ENCODE assay signal across 9 cellular contexts in the genomic region with DNA sequence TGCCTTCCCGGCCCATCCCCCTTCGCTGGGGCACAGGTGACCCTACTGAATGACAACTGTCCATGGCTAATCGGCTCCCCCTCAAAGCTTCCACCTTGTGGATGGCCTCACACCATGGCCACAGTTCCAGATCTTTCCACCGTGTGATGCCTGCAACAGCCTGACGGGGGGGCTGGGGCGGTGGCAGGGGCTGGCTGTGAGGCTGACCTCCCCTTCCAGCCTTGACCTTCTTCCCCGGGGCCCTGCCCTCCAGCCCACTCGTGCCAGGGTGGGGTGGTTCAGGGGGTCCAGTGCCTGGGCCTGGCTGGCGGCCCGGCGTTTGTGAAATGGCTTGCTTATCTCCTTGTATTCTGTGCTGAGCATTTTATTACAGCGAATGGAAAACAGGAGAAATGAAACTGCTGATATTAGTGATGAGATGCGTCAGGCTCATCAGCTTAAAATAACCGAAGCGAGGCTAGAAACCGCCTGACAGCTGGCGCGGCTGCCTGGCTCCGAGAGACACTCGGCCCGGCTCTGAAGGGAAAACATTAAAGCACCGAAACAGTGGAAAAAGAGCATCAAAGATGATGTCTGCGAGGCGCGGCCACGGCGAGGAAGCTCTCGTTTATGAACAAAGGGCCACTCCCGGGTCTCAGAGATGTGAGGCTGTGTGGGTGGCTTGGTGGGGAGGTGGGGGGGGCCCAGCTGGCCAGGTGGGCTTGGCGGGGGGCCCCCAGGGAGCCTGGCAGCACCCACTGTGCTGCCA. TPM values are rescaled to one million over a fixed set of nuclear protein-coding genes. Genes with fewer than 3 reads are reported as not detected.
DNase-seq lines count a peak whose midpoint lies in the region; ATAC-seq and TF ChIP-seq lines count a peak whose summit lies in the region.
"Had no signal": no experiment of that assay in that cellular context is flagged by ENCODE, and none has a peak within 500 bp of the region (broad histone marks: within the 10 kb centered on the region; RNA-seq: fewer than 3 reads in every experiment).

No MANE protein-coding gene starts in this region.

- WGBS in lung, 2 donors = 42 to 71% methylated on average over 30 of the region's 30 CpGs

- TF ChIP-seq CTCF in BJ (IDR thresholded peaks at IDR 0.05; ENCODE audit: insufficient read depth, low read depth, low read length) (peak; percentile 26; the same call in 1 of the 2 replicates), Peyer's patch (IDR thresholded peaks at IDR 0.05) (peak in 5 of 6 experiments; percentile 6 to 25 (median 18)), brain (conservative IDR thresholded peaks at IDR 0.05) (peak in 1 of 2 experiments; percentile 27), lung (IDR thresholded peaks at IDR 0.05; ENCODE audit: control extremely low read depth, extremely low read depth) (no peak)

- no peaks in the 10 kb centered on the region for H3K36me3 Mint-ChIP-seq in brain

- no peaks in the 10 kb centered on the region for H3K27me3 Mint-ChIP-seq in brain

- peak overlapping the region; percentile 82 to 99 (median 95) for H3K27ac Mint-ChIP-seq in brain

- H3K4me3 Mint-ChIP-seq in brain = peak overlapping the region in 3 of 5 experiments; percentile 24 to 65 (median 53)

- H3K4me3 ChIP-seq in BJ (ENCODE audit: low read depth, low read length) (no peak overlapping the region), Peyer's patch (peak overlapping the region; percentile 12 to 45 (median 36)), lung (no peak overlapping the region)

- H3K27ac ChIP-seq in Peyer's patch = peak overlapping the region; percentile 50 to 82 (median 69)
- H3K27ac ChIP-seq in lung (ENCODE audit: low read depth in 1 of 2, low read length in 1 of 2) = peak overlapping the region; percentile 61 to 76

- H3K9me3 Mint-ChIP-seq in brain = peaks cover 0 to 9% (median 0%) of the 10 kb centered on the region in 5 experiments

- TF ChIP-seq POLR2A in Peyer's patch (IDR thresholded peaks at IDR 0.05) = peak in 1 of 2 donors; percentile 13

- DNase-seq in BJ (ENCODE audit: low read depth) (no peak), Peyer's patch (peak in 2 of 3 donors; percentile 62 to 76), lung (ENCODE audit: low spot score) (no peak), C1 segment of cervical spinal cord (lab: John Stamatoyannopoulos, UW) (no peak)
- peak; percentile 42 to 67 for DNase-seq in stimulated activated CD8-positive, alpha-beta memory T cell treated with anti-CD3 and anti-CD28 coated beads, Interleukin-4, amount 100 ng/mL, for 4 hours (ENCODE audit: low read depth in 2 of 2, low spot score in 1 of 2)

- peak; percentile 50 for ATAC-seq in GM21381 (IDR thresholded peaks at IDR 0.05; ENCODE audit: unreplicated experiment)
- ATAC-seq in lung (ENCODE audit: insufficient read depth, low FRiP score) = no peak
- no peak for ATAC-seq in GM18520 (IDR thresholded peaks at IDR 0.05; ENCODE audit: unreplicated experiment)

- POLR2A ChIA-PET in BJ (lab: Charles Lee) = interaction anchor here (0.6 kb wide), 1 partner anchor 9 kb away, joined by 3 read pairs; no protein-coding TSS in a partner anchor

- H3K9me3 ChIP-seq in Peyer's patch (no peaks in the 10 kb centered on the region), lung (ENCODE audit: control insufficient read depth in 2 of 2, insufficient read depth in 1 of 2, low read length in 1 of 2) (peaks cover 0 to 4% of the 10 kb centered on the region in 2 donors)

- peaks cover 14% of the 10 kb centered on the region for H3K4me1 Mint-ChIP-seq in brain

- no peaks in the 10 kb centered on the region for H3K36me3 ChIP-seq in BJ (ENCODE audit: control insufficient read depth, insufficient read depth, low read length)
- no peaks in the 10 kb centered on the region for H3K36me3 ChIP-seq in Peyer's patch
- no peaks in the 10 kb centered on the region for H3K36me3 ChIP-seq in lung (ENCODE audit: control insufficient read depth in 2 of 2, insufficient read depth in 2 of 2, low read length in 2 of 2)

- H3K4me1 ChIP-seq in Peyer's patch (peaks cover 0 to 30% (median 23%) of the 10 kb centered on the region in 4 donors), lung (ENCODE audit: control insufficient read depth in 2 of 2, insufficient read depth in 2 of 2, low read length in 2 of 2) (peaks cover 3 to 4% of the 10 kb centered on the region in 2 donors)

- H3K27me3 ChIP-seq in BJ (ENCODE audit: control insufficient read depth, insufficient read depth, low read length) (peaks cover 1% of the 10 kb centered on the region; the same call in 1 of the 2 replicates), Peyer's patch (no peaks in the 10 kb centered on the region), lung (ENCODE audit: control insufficient read depth, insufficient read depth) (no peaks in the 10 kb centered on the region)

- CTCF ChIA-PET in BJ (lab: Yijun Ruan, JAX) = interaction anchor here (0.6 to 1.3 kb wide), 2 partner anchors 14 to 18 kb away, joined by 3 to 4 read pairs; no protein-coding TSS in a partner anchor

RNA-seq across cellular contexts. Expression of a gene that starts 0.9 kb away (rescaled TPM):
- not detected in 2 replicates for polyA plus RNA-seq in BJ (2011; rRNA removed)
- polyA minus RNA-seq in BJ (2011; rRNA and poly(A)+ RNA removed) = not detected in 2 replicates
- 1 to 10 TPM in 2 of 4 donors, not detected in 2; 1.6 to 2.7 TPM for total RNA-seq in Peyer's patch
- 0.20 TPM for polyA plus RNA-seq in brain (ENCODE audit: insufficient read depth, low read depth, low replicate concordance)
- total RNA-seq in lung = under 1 TPM; 0.83 to 0.97 TPM
- polyA plus RNA-seq in lung = under 1 TPM; 0.59 to 0.80 TPM

RNA-seq across cellular contexts. Expression of a gene that starts 9.9 kb away (rescaled TPM):
- not detected in 2 replicates for polyA plus RNA-seq in BJ (2011; rRNA removed)
- not detected in 2 replicates for polyA minus RNA-seq in BJ (2011; rRNA and poly(A)+ RNA removed)
- total RNA-seq in Peyer's patch = under 1 TPM in 1 of 4 donors, not detected in 3; 0.54 TPM
- 5.2 TPM for polyA plus RNA-seq in brain (ENCODE audit: insufficient read depth, low read depth, low replicate concordance)
- total RNA-seq in lung = under 1 TPM in 1 of 2 donors, not detected in 1; 0.09 TPM
- polyA plus RNA-seq in lung = under 1 TPM; 0.08 to 0.13 TPM
- total RNA-seq: renal cortical epithelial cell had no signal

RNA-seq across cellular contexts. Expression of a gene that starts 50.6 kb away (rescaled TPM):
- polyA plus RNA-seq in BJ (2011; rRNA removed) = not detected in 2 replicates
- polyA minus RNA-seq in BJ (2011; rRNA and poly(A)+ RNA removed) = not detected in 2 replicates
- total RNA-seq in Peyer's patch = 10 to 100 TPM; 35.5 to 73.3 (median 55.9) TPM
- 4.4 TPM for polyA plus RNA-seq in brain (ENCODE audit: insufficient read depth, low read depth, low replicate concordance)
- total RNA-seq in lung = under 1 TPM; 0.26 to 0.43 TPM
- under 1 TPM; 0.27 to 0.59 TPM for polyA plus RNA-seq in lung

Comparison
In these comparisons a context has a peak if more than half of its experiments do, and no peak if none do; other contexts are left out.
1. DNase-seq: peak in Peyer's patch (2 of 3) and stimulated activated CD8-positive, alpha-beta memory T cell treated with anti-CD3 and anti-CD28 coated beads, Interleukin-4, amount 100 ng/mL, for 4 hours (2 of 2); none in BJ (single experiment), lung (single experiment) and C1 segment of cervical spinal cord (0 of 14).
2. H3K4me3 ChIP-seq: peak in Peyer's patch (4 of 4); none in BJ (single experiment) and lung (single experiment).